ENCODE assay signal across 18 cellular contexts in genomic region chr1:88276158-88276557, GRCh38.
DNase-seq lines count a peak whose midpoint lies in the region; ATAC-seq, FAIRE-seq and TF ChIP-seq lines count a peak whose summit lies in the region.
"Had no signal": no experiment of that assay in that cellular context is flagged by ENCODE, and none has a peak within 500 bp of the region (broad histone marks: within the 10 kb centered on the region; RNA-seq: fewer than 3 reads in every experiment).

No MANE protein-coding gene starts in this region.

- H3K4me1 ChIP-seq in astrocyte (ENCODE audit: insufficient read depth, low read length) = no peaks in the 10 kb centered on the region
- no peaks in the 10 kb centered on the region for H3K4me1 ChIP-seq in CD4-positive, alpha-beta memory T cell (ENCODE audit: insufficient read depth, low read length)
- H3K4me1 ChIP-seq: breast epithelium, transverse colon had no signal

- H3K27ac ChIP-seq in astrocyte (ENCODE audit: low read depth, low read length) = no peak overlapping the region
- no peak overlapping the region for H3K27ac ChIP-seq in CD4-positive, alpha-beta memory T cell (ENCODE audit: low read depth, low read length)
- H3K27ac ChIP-seq: breast epithelium, neutrophil, transverse colon had no signal

- DNase-seq in AG10803 (ENCODE audit: low read depth) (peak; percentile 10), H54 (ENCODE audit: insufficient read length, low spot score) (peak; percentile 1), astrocyte (ENCODE audit: low read depth) (peak; percentile 87), iris pigment epithelial cell (ENCODE audit: low read depth) (peak; percentile 47), D341Med (ENCODE audit: low spot score) (no peak), midbrain (lab: John Stamatoyannopoulos, UW) (no peak)
- DNase-seq in CD4-positive, alpha-beta memory T cell = no peak
- no peak for DNase-seq in effector memory CD8-positive, alpha-beta T cell
- DNase-seq: activated CD4-positive, alpha-beta memory T cell treated with anti-CD3 and anti-CD28 coated beads, Interleukin-2, amount 10 ng/mL, durations not matched to agents 7 days and 5 days; DMS79; NCI-H1436 treated with DMSO at 0.1 percent for 48 hours; NCI-H526 treated with DMSO at 0.1 percent for 48 hours; SHP77; stimulated activated CD4-positive, alpha-beta T cell treated with anti-CD3 and anti-CD28 coated beads, Interleukin-12 subunit alpha, Interleukin-12 subunit beta, amount 100 ng/mL, for 4 hours; transverse colon had no signal

- H3K27me3 ChIP-seq in astrocyte (ENCODE audit: insufficient read depth, low read length) = no peaks in the 10 kb centered on the region
- H3K27me3 ChIP-seq in CD4-positive, alpha-beta memory T cell (ENCODE audit: insufficient read depth, low read length) = no peaks in the 10 kb centered on the region
- H3K27me3 ChIP-seq: breast epithelium, neutrophil, transverse colon had no signal

- H3K9me3 ChIP-seq in astrocyte (ENCODE audit: insufficient read depth, low read depth, low read length) = no peaks in the 10 kb centered on the region
- no peaks in the 10 kb centered on the region for H3K9me3 ChIP-seq in CD4-positive, alpha-beta memory T cell (ENCODE audit: control insufficient read depth in 1 of 2, low read length in 2 of 2)
- H3K9me3 ChIP-seq: neutrophil, transverse colon had no signal

- H3K36me3 Mint-ChIP-seq in astrocyte (ENCODE audit: low read depth, unreplicated experiment) = no peaks in the 10 kb centered on the region
- no peaks in the 10 kb centered on the region for H3K36me3 Mint-ChIP-seq in CD4-positive, alpha-beta memory T cell
- H3K36me3 Mint-ChIP-seq in effector memory CD8-positive, alpha-beta T cell (ENCODE audit: insufficient read depth) = no peaks in the 10 kb centered on the region

- H3K4me2 ChIP-seq in astrocyte (ENCODE audit: low read length) = no peak overlapping the region

- H3K79me2 ChIP-seq in astrocyte (ENCODE audit: insufficient read depth, low read length) = no peaks in the 10 kb centered on the region

- H3K9ac ChIP-seq in astrocyte (ENCODE audit: low read length) = no peak overlapping the region

- no peak for TF ChIP-seq POLR2A in H54 (IDR thresholded peaks at IDR 0.05; ENCODE audit: low read depth, low read length)

- H3K4me1 Mint-ChIP-seq in astrocyte (ENCODE audit: low read depth, unreplicated experiment) = no peaks in the 10 kb centered on the region
- no peaks in the 10 kb centered on the region for H3K4me1 Mint-ChIP-seq in CD4-positive, alpha-beta memory T cell
- H3K4me1 Mint-ChIP-seq in effector memory CD8-positive, alpha-beta T cell (ENCODE audit: low read depth in 2 of 2) = no peaks in the 10 kb centered on the region
- H3K4me1 Mint-ChIP-seq: activated CD4-positive, alpha-beta memory T cell treated with anti-CD3 and anti-CD28 coated beads, Interleukin-2, amount 10 ng/mL, durations not matched to agents 7 days and 5 days had no signal

- H2AFZ ChIP-seq in astrocyte (ENCODE audit: low read depth, low read length) = no peak overlapping the region

- H3K4me3 Mint-ChIP-seq in astrocyte (ENCODE audit: unreplicated experiment) = no peak overlapping the region
- H3K4me3 Mint-ChIP-seq in CD4-positive, alpha-beta memory T cell = no peak overlapping the region
- H3K4me3 Mint-ChIP-seq in effector memory CD8-positive, alpha-beta T cell = no peak overlapping the region
- H3K4me3 Mint-ChIP-seq: activated CD4-positive, alpha-beta memory T cell treated with anti-CD3 and anti-CD28 coated beads, Interleukin-2, amount 10 ng/mL, durations not matched to agents 7 days and 5 days had no signal

- no peak overlapping the region for H3K27ac Mint-ChIP-seq in astrocyte (ENCODE audit: unreplicated experiment)
- no peak overlapping the region for H3K27ac Mint-ChIP-seq in CD4-positive, alpha-beta memory T cell
- H3K27ac Mint-ChIP-seq in effector memory CD8-positive, alpha-beta T cell = no peak overlapping the region
- H3K27ac Mint-ChIP-seq: activated CD4-positive, alpha-beta memory T cell treated with anti-CD3 and anti-CD28 coated beads, Interleukin-2, amount 10 ng/mL, durations not matched to agents 7 days and 5 days had no signal

- POLR2A ChIA-PET in CD4-positive, alpha-beta memory T cell (lab: Charles Lee; ENCODE audit: partially characterized antibody) = no interaction called here

- H3K4me3 ChIP-seq in AG10803 (ENCODE audit: low read length) (no peak overlapping the region), astrocyte (ENCODE audit: insufficient read depth, low read depth, low read length) (no peak overlapping the region)
- no peak overlapping the region for H3K4me3 ChIP-seq in CD4-positive, alpha-beta memory T cell (ENCODE audit: low read length in 2 of 2)
- H3K4me3 ChIP-seq: breast epithelium, K562, transverse colon had no signal

- H3K27me3 Mint-ChIP-seq in astrocyte (ENCODE audit: low read depth, unreplicated experiment) = no peaks in the 10 kb centered on the region
- no peaks in the 10 kb centered on the region for H3K27me3 Mint-ChIP-seq in CD4-positive, alpha-beta memory T cell
- no peaks in the 10 kb centered on the region for H3K27me3 Mint-ChIP-seq in effector memory CD8-positive, alpha-beta T cell
- H3K27me3 Mint-ChIP-seq: activated CD4-positive, alpha-beta memory T cell treated with anti-CD3 and anti-CD28 coated beads, Interleukin-2, amount 10 ng/mL, durations not matched to agents 7 days and 5 days had no signal

- no peak for ATAC-seq in effector memory CD8-positive, alpha-beta T cell (replicated peaks)
- ATAC-seq: K562 had no signal

- no peaks in the 10 kb centered on the region for H4K20me1 ChIP-seq in astrocyte (ENCODE audit: insufficient read depth, low read length)

- TF ChIP-seq CTCF in AG10803 (conservative IDR thresholded peaks at IDR 0.05; ENCODE audit: low read length) = no peak
- no peak for TF ChIP-seq CTCF in astrocyte (IDR thresholded peaks at IDR 0.05; ENCODE audit: insufficient read depth, low read depth, low read length)

- intact Hi-C loops in CD4-positive, alpha-beta memory T cell (cut with micrococcal nuclease) = no loop called here

- no peaks in the 10 kb centered on the region for H3K36me3 ChIP-seq in astrocyte (ENCODE audit: insufficient read depth, low read length)
- no peaks in the 10 kb centered on the region for H3K36me3 ChIP-seq in CD4-positive, alpha-beta memory T cell (ENCODE audit: insufficient read depth, low read length)
- H3K36me3 ChIP-seq: breast epithelium, neutrophil, transverse colon had no signal

- no peaks in the 10 kb centered on the region for H3K9me3 Mint-ChIP-seq in astrocyte (ENCODE audit: unreplicated experiment)
- H3K9me3 Mint-ChIP-seq in CD4-positive, alpha-beta memory T cell = peaks cover 0 to 9% (median 6%) of the 10 kb centered on the region in 8 donors
- H3K9me3 Mint-ChIP-seq in effector memory CD8-positive, alpha-beta T cell = peaks cover 0 to 8% of the 10 kb centered on the region in 2 donors

- CTCF ChIA-PET in CD4-positive, alpha-beta memory T cell (lab: Charles Lee; ENCODE audit: partially characterized antibody) = no interaction called here

- FAIRE-seq in H54 (lab: Jason Lieb, UNC) = no peak
- FAIRE-seq in astrocyte (lab: Jason Lieb, UNC) = no peak
- FAIRE-seq: K562 had no signal

Comparison
In these comparisons a context has a peak if more than half of its experiments do, and no peak if none do; other contexts are left out.
1. DNase-seq: peak in AG10803 (single experiment), H54 (single experiment), astrocyte (single experiment) and iris pigment epithelial cell (single experiment); none in D341Med (single experiment), midbrain (single experiment), CD4-positive, alpha-beta memory T cell (0 of 5) and effector memory CD8-positive, alpha-beta T cell (0 of 3).